9 cellular contexts compared by ENCODE assay signal in genomic region chr1:206050655-206051235, GRCh38. TPM values are rescaled to one million over a fixed set of nuclear protein-coding genes. Genes with fewer than 3 reads are reported as not detected.
DNase-seq lines count a peak whose midpoint lies in the region; ATAC-seq and TF ChIP-seq lines count a peak whose summit lies in the region.
"Had no signal": no experiment of that assay in that cellular context is flagged by ENCODE, and none has a peak within 500 bp of the region (broad histone marks: within the 10 kb centered on the region; RNA-seq: fewer than 3 reads in every experiment).

No MANE protein-coding gene starts in this region.

- H3K4me1 ChIP-seq in vagina = peaks cover 6% of the 10 kb centered on the region

- H3K27ac ChIP-seq in vagina = no peak overlapping the region
- H3K27ac ChIP-seq: SK-N-MC had no signal

- DNase-seq in RPMI7951 (ENCODE audit: low read depth) (peak; percentile 9), astrocyte of the hippocampus (ENCODE audit: low read depth, low spot score) (peak; percentile 13), HUDEP-2 (lab: John Stamatoyannopoulos, UW; ENCODE audit: unreplicated experiment in 76 of 76) (no peak), NCI-H2171 treated with DMSO at 0.1 percent for 48 hours (lab: John Stamatoyannopoulos, UW) (no peak), vagina (ENCODE audit: extremely low spot score in 2 of 2) (no peak)
- DNase-seq in stimulated activated CD8-positive, alpha-beta memory T cell treated with anti-CD3 and anti-CD28 coated beads, Interleukin-15, amount 100 ng/mL, for 4 hours (ENCODE audit: low read depth in 2 of 2) = peak; percentile 10 to 41

- no peak for TF ChIP-seq CTCF in vagina (IDR thresholded peaks at IDR 0.05)

- H3K27me3 ChIP-seq in vagina = no peaks in the 10 kb centered on the region

- intact Hi-C loops in vagina (cut with DNase I) = loop anchor here (2.0 kb wide), 1 partner anchor 42 kb away; no protein-coding TSS in a partner anchor

- ATAC-seq in GM18909 (IDR thresholded peaks at IDR 0.05; ENCODE audit: poor library complexity, unreplicated experiment) (peak; percentile 87), HG03025 (IDR thresholded peaks at IDR 0.05; ENCODE audit: low FRiP score, unreplicated experiment) (peak; percentile 82)

- H3K4me3 ChIP-seq in vagina = no peak overlapping the region
- H3K4me3 ChIP-seq: SK-N-MC had no signal

- no peaks in the 10 kb centered on the region for H3K36me3 ChIP-seq in vagina

- no peaks in the 10 kb centered on the region for H3K9me3 ChIP-seq in vagina

- no peak for TF ChIP-seq POLR2A in vagina (IDR thresholded peaks at IDR 0.05)

RNA-seq across cellular contexts. Expression of gene RHEX, which starts 2.2 kb away (rescaled TPM):
- not detected in 2 replicates for total RNA-seq in RPMI7951 (2014; rRNA removed; shearing (Covaris generic))
- 1.7 TPM for total RNA-seq in vagina

RNA-seq across cellular contexts. Expression of gene CTSE, which starts 27.1 kb away (rescaled TPM):
- total RNA-seq in RPMI7951 (2014; rRNA removed; shearing (Covaris generic)) = 0.60 TPM in 1 of 2 replicates, not detected in the other
- total RNA-seq in vagina = not detected

RNA-seq across cellular contexts. Expression of gene RAB7B, which starts 47.5 kb away (rescaled TPM):
- 0.96 and 0.98 TPM in 2 replicates for total RNA-seq in RPMI7951 (2014; rRNA removed; shearing (Covaris generic))
- total RNA-seq in vagina = 6.1 TPM

Comparison
In these comparisons a context has a peak if more than half of its experiments do, and no peak if none do; other contexts are left out.
1. DNase-seq: peak in RPMI7951 (single experiment), astrocyte of the hippocampus (single experiment) and stimulated activated CD8-positive, alpha-beta memory T cell treated with anti-CD3 and anti-CD28 coated beads, Interleukin-15, amount 100 ng/mL, for 4 hours (2 of 2); none in HUDEP-2 (0 of 76), NCI-H2171 treated with DMSO at 0.1 percent for 48 hours (single experiment) and vagina (0 of 2).